22 cellular contexts compared by ENCODE assay signal in the genomic region with DNA sequence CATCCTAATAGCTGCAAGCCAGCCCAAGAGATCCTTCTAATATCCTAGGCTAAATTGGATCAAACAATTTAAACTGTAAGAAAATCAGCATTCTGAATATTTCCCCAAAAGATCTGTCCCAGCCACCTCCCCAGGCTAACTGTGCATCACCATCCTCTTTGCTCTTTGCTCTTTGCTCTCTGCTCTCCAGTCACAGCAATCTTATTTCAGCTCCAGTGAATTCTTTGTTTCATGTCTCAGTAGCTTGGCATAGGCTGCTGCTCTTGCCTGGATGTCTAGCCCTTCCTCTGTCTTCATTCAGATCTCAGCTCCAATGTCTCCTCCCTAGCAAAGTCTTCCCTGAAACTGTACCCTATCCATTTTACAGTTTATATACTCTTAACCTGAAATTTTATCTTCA.
"Had no signal": no experiment of that assay in that cellular context is flagged by ENCODE, and none has a peak within 500 bp of the region (broad histone marks: within the 10 kb centered on the region; RNA-seq: fewer than 3 reads in every experiment).

No MANE protein-coding gene starts in this region.

- H3K27me3 ChIP-seq: esophagus muscularis mucosa, gastroesophageal sphincter, heart left ventricle, sigmoid colon, stomach had no signal

- H3K27ac ChIP-seq: esophagus muscularis mucosa, gastroesophageal sphincter, heart left ventricle, lower lobe of right lung, sigmoid colon, stomach, WERI-Rb-1 had no signal

- H3K9me3 ChIP-seq: esophagus muscularis mucosa, gastroesophageal sphincter, heart left ventricle, lower lobe of right lung, sigmoid colon, stomach had no signal

- H3K4me1 ChIP-seq: gastroesophageal sphincter, heart left ventricle, lower lobe of right lung, sigmoid colon, stomach had no signal

- DNase-seq: activated CD4-positive, alpha-beta T cell treated with anti-CD3 and anti-CD28 coated beads for 1 hour; activated CD8-positive, alpha-beta memory T cell treated with anti-CD3 and anti-CD28 coated beads for 24 hours; activated CD8-positive, alpha-beta memory T cell treated with anti-CD3 and anti-CD28 coated beads, Interleukin-2, amount 50 U/mL, for 48 hours; activated effector memory CD4-positive, alpha-beta T cell treated with Interleukin-2 at 50 U/mL for 16 hours; activated naive CD4-positive, alpha-beta T cell treated with anti-CD3 and anti-CD28 coated beads, Interleukin-2, amount 10 ng/mL, durations not matched to agents 7 days and 5 days; activated naive CD8-positive, alpha-beta T cell treated with anti-CD3 and anti-CD28 coated beads, Interleukin-2, amount 50 U/mL, for 24 hours; activated T-cell treated with anti-CD3 and anti-CD28 coated beads, Interleukin-2, amount 50 U/mL, for 48 hours; aorta; cerebellar nuclear complex; effector CD4-positive, alpha-beta T cell; heart left ventricle; lower lobe of right lung; midbrain; sigmoid colon; stimulated activated CD4-positive, alpha-beta T cell treated with anti-CD3 and anti-CD28 coated beads, Interleukin-4, amount 100 ng/mL, for 24 hours; stomach; T-helper 2 cell; trophoblast cell; WERI-Rb-1 had no signal

- H3K4me3 ChIP-seq: esophagus muscularis mucosa, gastroesophageal sphincter, heart left ventricle, lower lobe of right lung, sigmoid colon, stomach had no signal

- H3K36me3 ChIP-seq: esophagus muscularis mucosa, gastroesophageal sphincter, heart left ventricle, lower lobe of right lung, sigmoid colon, stomach, WERI-Rb-1 had no signal

- ATAC-seq: activated naive CD8-positive, alpha-beta T cell treated with anti-CD3 and anti-CD28 coated beads, Interleukin-2, amount 50 U/mL, for 24 hours; gastroesophageal sphincter; heart left ventricle; lower lobe of right lung; stimulated activated effector memory CD8-positive, alpha-beta T cell treated with anti-CD3 and anti-CD28 coated beads, Interleukin-12 subunit alpha, Interleukin-12 subunit beta, amount 100 ng/mL, for 72 hours had no signal
